ENCODE assay signal across 9 cellular contexts in the genomic region with DNA sequence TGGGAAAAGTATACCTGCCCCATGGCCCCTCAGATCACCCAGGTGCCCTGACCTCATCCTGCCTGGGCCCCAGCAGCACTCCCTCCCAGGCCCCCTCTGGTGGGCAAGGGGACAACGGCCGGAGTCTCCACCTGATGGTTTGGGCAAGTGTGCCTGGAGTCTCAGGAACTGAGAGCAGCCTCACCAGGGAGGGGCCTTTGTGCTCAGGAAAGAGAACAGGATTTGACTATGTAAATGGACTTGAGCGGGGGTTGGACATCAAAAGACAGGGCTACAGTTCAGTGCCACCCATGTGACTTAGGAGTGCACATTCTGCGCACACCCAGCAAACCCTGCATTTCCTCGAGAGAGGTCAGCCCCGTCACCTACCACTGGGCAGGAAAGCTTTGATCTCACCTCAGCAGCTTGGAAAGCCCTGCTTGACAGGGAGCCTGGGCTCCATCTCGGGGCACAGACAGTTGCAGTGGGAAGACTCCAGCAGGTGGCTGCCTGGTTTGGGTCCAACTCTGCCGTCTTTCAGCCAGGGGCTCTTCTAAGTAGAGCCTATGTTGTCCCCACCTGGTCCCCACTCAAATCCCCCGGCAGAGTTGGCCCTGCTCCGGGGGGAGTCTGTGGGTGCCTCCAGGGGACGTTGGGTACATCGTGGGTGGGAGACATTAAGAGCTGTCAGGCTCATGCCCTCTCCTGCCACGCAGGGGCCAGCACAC. TPM values are rescaled to one million over a fixed set of nuclear protein-coding genes. Genes with fewer than 3 reads are reported as not detected.
DNase-seq lines count a peak whose midpoint lies in the region; ATAC-seq, FAIRE-seq and TF ChIP-seq lines count a peak whose summit lies in the region.
"Had no signal": no experiment of that assay in that cellular context is flagged by ENCODE, and none has a peak within 500 bp of the region (broad histone marks: within the 10 kb centered on the region; RNA-seq: fewer than 3 reads in every experiment).

No MANE protein-coding gene starts in this region.

- no peaks in the 10 kb centered on the region for H3K27me3 Mint-ChIP-seq in stimulated activated naive B cell treated with anti-CD40 and anti-IgM and Interleukin-4, amounts not matched to agents 10 μg/mL and 1 μg/mL and 100 μg/mL, for 72 hours

- DNase-seq in DND-41 (no peak), astrocyte of the spinal cord (ENCODE audit: low read depth, low spot score) (no peak), NCI-H510A treated with DMSO at 0.1 percent for 48 hours (lab: John Stamatoyannopoulos, UW) (no peak), NCI-H748 (lab: John Stamatoyannopoulos, UW; ENCODE audit: unreplicated experiment) (no peak), kidney (no peak)
- DNase-seq in stimulated activated naive B cell treated with anti-CD40 and anti-IgM and Interleukin-4, amounts not matched to agents 10 μg/mL and 1 μg/mL and 100 μg/mL, for 72 hours = peak; percentile 59

- peak; percentile 90 for TF ChIP-seq POLR2A in GM19193 (IDR thresholded peaks at IDR 0.05; ENCODE audit: extremely low read depth, insufficient read depth, insufficient read length)

- H3K27ac ChIP-seq in DND-41 (ENCODE audit: low read length) (peak overlapping the region; percentile 38; the same call in 1 of the 2 replicates), kidney (ENCODE audit: low read depth in 2 of 2, low read length in 2 of 2) (no peak overlapping the region)

- H3K27ac Mint-ChIP-seq in stimulated activated naive B cell treated with anti-CD40 and anti-IgM and Interleukin-4, amounts not matched to agents 10 μg/mL and 1 μg/mL and 100 μg/mL, for 72 hours = peak overlapping the region; percentile 99

- intact Hi-C loops in kidney (cut with DNase I) = no loop called here

- H3K9me3 Mint-ChIP-seq in stimulated activated naive B cell treated with anti-CD40 and anti-IgM and Interleukin-4, amounts not matched to agents 10 μg/mL and 1 μg/mL and 100 μg/mL, for 72 hours = no peaks in the 10 kb centered on the region

- no peaks in the 10 kb centered on the region for H3K27me3 ChIP-seq in DND-41 (ENCODE audit: insufficient read depth, low read length, poor library complexity)

- H3K4me1 ChIP-seq in DND-41 (ENCODE audit: insufficient read depth, low read length) (peaks cover 42% of the 10 kb centered on the region), kidney (ENCODE audit: control insufficient read depth in 1 of 2, insufficient read depth in 1 of 2, low read depth in 1 of 2, low read length in 2 of 2) (peaks cover 0 to 16% of the 10 kb centered on the region in 2 donors)

- peak overlapping the region; percentile 77; the same call in 1 of the 2 replicates for H3K4me2 ChIP-seq in DND-41 (ENCODE audit: insufficient read depth, low read length)

- in situ Hi-C loops in astrocyte of the spinal cord (cut with HindIII; ENCODE audit: low sequenced_read_pairs) = no loop called here

- H4K20me1 ChIP-seq in DND-41 (ENCODE audit: insufficient read depth, low read length) = peaks cover 13% of the 10 kb centered on the region; the same call in 1 of the 2 replicates

- H3K36me3 ChIP-seq in DND-41 (ENCODE audit: insufficient read depth, low read length) (peaks cover 23% of the 10 kb centered on the region), kidney (ENCODE audit: control insufficient read depth in 1 of 2, insufficient read depth in 2 of 2, low read length in 2 of 2) (no peaks in the 10 kb centered on the region)

- peak; percentile 11 for TF ChIP-seq CTCF in DND-41 (IDR thresholded peaks at IDR 0.05; ENCODE audit: borderline replicate concordance, extremely low read depth, low read length, poor library complexity, severe bottlenecking)
- peak; percentile 4 for TF ChIP-seq CTCF in astrocyte of the spinal cord (IDR thresholded peaks at IDR 0.05; ENCODE audit: low read depth, low read length)
- no peak for TF ChIP-seq CTCF in kidney (IDR thresholded peaks at IDR 0.05; ENCODE audit: borderline replicate concordance, extremely low read depth, insufficient read depth)

- peaks cover 60% of the 10 kb centered on the region for H3K79me2 ChIP-seq in DND-41 (ENCODE audit: insufficient read depth, low read length)

- FAIRE-seq in kidney (lab: Jason Lieb, UNC) = no peak

- H3K36me3 Mint-ChIP-seq in stimulated activated naive B cell treated with anti-CD40 and anti-IgM and Interleukin-4, amounts not matched to agents 10 μg/mL and 1 μg/mL and 100 μg/mL, for 72 hours = peaks cover 53 to 74% of the 10 kb centered on the region in 2 donors

- H3K4me1 Mint-ChIP-seq in stimulated activated naive B cell treated with anti-CD40 and anti-IgM and Interleukin-4, amounts not matched to agents 10 μg/mL and 1 μg/mL and 100 μg/mL, for 72 hours = peaks cover 41 to 79% of the 10 kb centered on the region in 2 donors

- peak overlapping the region; percentile 98 to 99 for H3K4me3 Mint-ChIP-seq in stimulated activated naive B cell treated with anti-CD40 and anti-IgM and Interleukin-4, amounts not matched to agents 10 μg/mL and 1 μg/mL and 100 μg/mL, for 72 hours

- H3K9me3 ChIP-seq in DND-41 (ENCODE audit: insufficient read depth, low read length, severe bottlenecking) (no peaks in the 10 kb centered on the region), kidney (ENCODE audit: control insufficient read depth in 1 of 2, low read length in 2 of 2) (no peaks in the 10 kb centered on the region)

- 0 out of 2 replicates have a peak overlapping the region, but pooled peaks have one; percentile 76 for H3K9ac ChIP-seq in DND-41 (ENCODE audit: low read depth, low read length)
- H3K9ac ChIP-seq in kidney (ENCODE audit: low read length in 2 of 2) = no peak overlapping the region

- H2AFZ ChIP-seq in DND-41 (ENCODE audit: low read depth, low read length) = no peak overlapping the region

- ATAC-seq in DND-41 (ENCODE audit: insufficient read depth, low read depth) = no peak
- peak; percentile 27 for ATAC-seq in HG03159 (IDR thresholded peaks at IDR 0.05; ENCODE audit: unreplicated experiment)
- peak; percentile 41 for ATAC-seq in stimulated activated naive B cell treated with anti-CD40 and anti-IgM and Interleukin-4, amounts not matched to agents 10 μg/mL and 1 μg/mL and 100 μg/mL, for 72 hours (replicated peaks)

- H3K4me3 ChIP-seq in DND-41 (ENCODE audit: low read depth in 1 of 2, low read length in 2 of 2) (no peak overlapping the region), astrocyte of the spinal cord (ENCODE audit: low read depth, low read length) (no peak overlapping the region), kidney (ENCODE audit: low read length in 2 of 2) (no peak overlapping the region)

RNA-seq across cellular contexts. Expression of a gene that starts 3.3 kb away (rescaled TPM):
- 29.6 TPM for total RNA-seq in kidney
- polyA plus RNA-seq in kidney (ENCODE audit: insufficient read depth, low read depth, low replicate concordance) = 2.6 TPM

RNA-seq across cellular contexts. Expression of a gene that starts 30.9 kb away (rescaled TPM):
- total RNA-seq in kidney = not detected
- not detected for polyA plus RNA-seq in kidney (ENCODE audit: insufficient read depth, low read depth, low replicate concordance)
- polyA plus RNA-seq: esophagus had no signal

RNA-seq across cellular contexts. Expression of a gene that starts 50.4 kb away (rescaled TPM):
- total RNA-seq in kidney = 4.8 TPM
- 5.3 TPM for polyA plus RNA-seq in kidney (ENCODE audit: insufficient read depth, low read depth, low replicate concordance)
